Comparison of ENCODE assay signal across 35 cellular contexts in the genomic region with DNA sequence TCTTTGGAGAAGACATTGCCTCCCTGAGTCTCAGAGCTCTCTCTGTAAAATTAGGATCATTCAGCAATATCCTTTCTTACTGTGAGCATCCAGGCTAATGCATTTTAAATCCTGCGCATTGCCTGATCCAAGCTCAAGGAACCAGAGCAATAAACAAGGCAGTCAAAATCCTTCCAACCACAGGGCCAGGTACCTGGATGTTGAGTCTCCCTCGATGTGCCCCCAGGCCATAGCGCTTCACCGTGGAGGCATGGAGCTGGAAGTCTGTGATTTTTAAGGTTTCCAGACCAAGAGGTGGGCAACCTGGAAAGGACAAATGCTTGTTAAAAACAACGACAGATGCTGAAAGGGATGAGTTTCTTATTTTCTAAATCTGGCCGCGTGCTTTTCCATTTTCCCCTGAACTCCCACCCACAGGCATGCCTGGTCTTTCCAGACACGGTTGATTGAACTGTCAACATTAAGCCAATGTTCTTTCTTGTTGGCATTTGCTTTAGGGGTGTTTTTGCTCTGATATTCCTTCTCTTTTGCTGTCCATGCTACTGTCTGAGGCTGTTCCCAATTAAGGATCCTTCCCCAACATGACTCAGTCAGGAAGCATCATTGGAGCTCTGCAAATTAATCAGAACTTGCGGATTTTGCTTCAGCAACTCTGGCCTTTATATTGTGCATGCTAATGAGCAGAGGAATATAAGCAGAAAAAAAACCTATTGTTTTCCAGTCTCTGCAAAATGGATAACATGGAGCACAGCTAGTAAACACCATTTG. TPM values are rescaled to one million over a fixed set of nuclear protein-coding genes. Genes with fewer than 3 reads are reported as not detected.
DNase-seq lines count a peak whose midpoint lies in the region; ATAC-seq, FAIRE-seq and TF ChIP-seq lines count a peak whose summit lies in the region.
"Had no signal": no experiment of that assay in that cellular context is flagged by ENCODE, and none has a peak within 500 bp of the region (broad histone marks: within the 10 kb centered on the region; RNA-seq: fewer than 3 reads in every experiment).

No MANE protein-coding gene starts in this region.

- peaks cover 0 to 6% of the 10 kb centered on the region in 2 donors for H3K4me1 ChIP-seq in kidney (ENCODE audit: control insufficient read depth in 1 of 2, insufficient read depth in 1 of 2, low read depth in 1 of 2, low read length in 2 of 2)
- no peaks in the 10 kb centered on the region for H3K4me1 ChIP-seq in colonic mucosa
- H3K4me1 ChIP-seq: BE2C, SJSA1 had no signal

- intact Hi-C loops in kidney (cut with DNase I) = no loop called here
- intact Hi-C loops in colonic mucosa (cut with DNase I) = no loop called here

- no peak for FAIRE-seq in kidney (lab: Jason Lieb, UNC)
- FAIRE-seq: colon, GM12878, H54, RCC 7860 had no signal

- H3K36me3 ChIP-seq in kidney (ENCODE audit: control insufficient read depth in 1 of 2, insufficient read depth in 2 of 2, low read length in 2 of 2) (no peaks in the 10 kb centered on the region), colonic mucosa (no peaks in the 10 kb centered on the region)
- H3K36me3 ChIP-seq: BE2C, brain microvascular endothelial cell, SJSA1 had no signal

- no peak overlapping the region for H3K27ac ChIP-seq in kidney (ENCODE audit: low read depth in 2 of 2, low read length in 2 of 2)
- no peak overlapping the region for H3K27ac ChIP-seq in colonic mucosa
- H3K27ac ChIP-seq: 22Rv1, brain microvascular endothelial cell, SJSA1 had no signal

- H3K36me3 Mint-ChIP-seq in osteocyte (ENCODE audit: unreplicated experiment) = no peaks in the 10 kb centered on the region
- H3K36me3 Mint-ChIP-seq: naive thymus-derived CD4-positive, alpha-beta T cell; stimulated activated effector memory CD8-positive, alpha-beta T cell treated with anti-CD3 and anti-CD28 coated beads, Interleukin-12 subunit alpha, Interleukin-12 subunit beta, amount 100 ng/mL, for 72 hours had no signal

- H3K9ac ChIP-seq in kidney (ENCODE audit: low read length in 2 of 2) (no peak overlapping the region), colonic mucosa (ENCODE audit: low read depth in 2 of 2, low read length in 2 of 2) (no peak overlapping the region)

- H3K27me3 ChIP-seq in colonic mucosa = no peaks in the 10 kb centered on the region
- H3K27me3 ChIP-seq: BE2C, brain microvascular endothelial cell, heart left ventricle, SJSA1 had no signal

- H3K9me3 ChIP-seq in kidney (ENCODE audit: control insufficient read depth in 1 of 2, low read length in 2 of 2) = no peaks in the 10 kb centered on the region
- H3K9me3 ChIP-seq in colonic mucosa = no peaks in the 10 kb centered on the region
- H3K9me3 ChIP-seq: BE2C, heart left ventricle, SJSA1 had no signal

- H3K4me1 Mint-ChIP-seq in osteocyte (ENCODE audit: unreplicated experiment) = no peaks in the 10 kb centered on the region
- H3K4me1 Mint-ChIP-seq: activated naive CD8-positive, alpha-beta T cell treated with anti-CD3 and anti-CD28 coated beads, Interleukin-2, amount 50 U/mL, for 24 hours; naive thymus-derived CD4-positive, alpha-beta T cell; stimulated activated effector memory CD8-positive, alpha-beta T cell treated with anti-CD3 and anti-CD28 coated beads, Interleukin-12 subunit alpha, Interleukin-12 subunit beta, amount 100 ng/mL, for 72 hours had no signal

- H3K4me3 Mint-ChIP-seq in osteocyte (ENCODE audit: unreplicated experiment) = no peak overlapping the region
- H3K4me3 Mint-ChIP-seq: activated CD8-positive, alpha-beta T cell treated with anti-CD3 and anti-CD28 coated beads, Interleukin-2, amount 10 ng/mL, durations not matched to agents 7 days and 5 days; activated naive CD8-positive, alpha-beta T cell treated with anti-CD3 and anti-CD28 coated beads, Interleukin-2, amount 50 U/mL, for 24 hours; naive thymus-derived CD4-positive, alpha-beta T cell; stimulated activated effector memory CD8-positive, alpha-beta T cell treated with anti-CD3 and anti-CD28 coated beads, Interleukin-12 subunit alpha, Interleukin-12 subunit beta, amount 100 ng/mL, for 72 hours had no signal

- ATAC-seq in GM21723 (IDR thresholded peaks at IDR 0.05; ENCODE audit: unreplicated experiment) = no peak
- ATAC-seq: activated CD4-positive, CD25-positive, alpha-beta regulatory T cell treated with anti-CD3 and anti-CD28 coated beads, Interleukin-2, amount 50 U/mL, for 24 hours; activated CD8-positive, alpha-beta T cell treated with anti-CD3 and anti-CD28 coated beads, Interleukin-2, amount 10 ng/mL, durations not matched to agents 7 days and 5 days; activated naive CD8-positive, alpha-beta T cell treated with anti-CD3 and anti-CD28 coated beads, Interleukin-2, amount 50 U/mL, for 24 hours; GM12878; heart left ventricle; left lobe of liver; naive thymus-derived CD4-positive, alpha-beta T cell; stimulated activated effector memory CD8-positive, alpha-beta T cell treated with anti-CD3 and anti-CD28 coated beads, Interleukin-12 subunit alpha, Interleukin-12 subunit beta, amount 100 ng/mL, for 72 hours had no signal

- H3K9me3 Mint-ChIP-seq in osteocyte (ENCODE audit: unreplicated experiment) = no peaks in the 10 kb centered on the region
- H3K9me3 Mint-ChIP-seq: activated naive CD8-positive, alpha-beta T cell treated with anti-CD3 and anti-CD28 coated beads, Interleukin-2, amount 50 U/mL, for 24 hours; stimulated activated effector memory CD8-positive, alpha-beta T cell treated with anti-CD3 and anti-CD28 coated beads, Interleukin-12 subunit alpha, Interleukin-12 subunit beta, amount 100 ng/mL, for 72 hours had no signal

- DNase-seq in NCI-H2171 treated with DMSO at 0.1 percent for 48 hours (lab: John Stamatoyannopoulos, UW) = peak; percentile 36
- no peak for DNase-seq in NCI-H2171 (lab: John Stamatoyannopoulos, UW)
- peak; percentile 50 for DNase-seq in epidermal melanocyte (ENCODE audit: insufficient read length, low spot score)
- DNase-seq in osteocyte (ENCODE audit: extremely low spot score, unreplicated experiment) = peak; percentile 53
- DNase-seq in kidney = no peak
- no peak for DNase-seq in colonic mucosa
- no peak for DNase-seq in stimulated activated naive CD4-positive, alpha-beta T cell treated with Interleukin-2 at 50 U/mL for 16 hours (lab: John Stamatoyannopoulos, UW)
- DNase-seq: activated CD8-positive, alpha-beta T cell treated with anti-CD3 and anti-CD28 coated beads, Interleukin-2, amount 10 ng/mL, durations not matched to agents 7 days and 5 days; activated effector memory CD4-positive, alpha-beta T cell treated with anti-CD3 and anti-CD28 coated beads, Interleukin-2, amount 50 U/mL, for 16 hours; activated naive CD8-positive, alpha-beta T cell treated with anti-CD3 and anti-CD28 coated beads, Interleukin-2, amount 50 U/mL, for 24 hours; activated T-cell treated with anti-CD3 and anti-CD28 coated beads for 4 hours; BE2C; brain microvascular endothelial cell; COR-L47; heart left ventricle; Karpas-422; mesendoderm; naive thymus-derived CD4-positive, alpha-beta T cell; NCI-H1436 treated with DMSO at 0.1 percent for 48 hours; NCI-H526 treated with DMSO at 0.1 percent for 48 hours; nucleus accumbens; retina; stimulated activated CD4-positive, alpha-beta T cell treated with anti-CD3 and anti-CD28 coated beads, Interleukin-2, amount 100 ng/mL, for 48 hours; T-helper 1 cell; trophoblast cell had no signal

- H3K4me3 ChIP-seq in kidney (ENCODE audit: low read length in 2 of 2) (no peak overlapping the region), colonic mucosa (no peak overlapping the region)
- H3K4me3 ChIP-seq: GM12878, heart left ventricle, SJSA1 had no signal

- TF ChIP-seq CTCF in osteocyte (IDR thresholded peaks at IDR 0.05) (no peak), kidney (IDR thresholded peaks at IDR 0.05; ENCODE audit: borderline replicate concordance, extremely low read depth, insufficient read depth) (no peak), colonic mucosa (IDR thresholded peaks at IDR 0.05) (no peak)

- H3K27ac Mint-ChIP-seq in osteocyte (ENCODE audit: unreplicated experiment) = no peak overlapping the region
- H3K27ac Mint-ChIP-seq: activated CD8-positive, alpha-beta T cell treated with anti-CD3 and anti-CD28 coated beads, Interleukin-2, amount 10 ng/mL, durations not matched to agents 7 days and 5 days; activated naive CD8-positive, alpha-beta T cell treated with anti-CD3 and anti-CD28 coated beads, Interleukin-2, amount 50 U/mL, for 24 hours; naive thymus-derived CD4-positive, alpha-beta T cell; stimulated activated effector memory CD8-positive, alpha-beta T cell treated with anti-CD3 and anti-CD28 coated beads, Interleukin-12 subunit alpha, Interleukin-12 subunit beta, amount 100 ng/mL, for 72 hours had no signal

- no peaks in the 10 kb centered on the region for H3K27me3 Mint-ChIP-seq in osteocyte (ENCODE audit: unreplicated experiment)

RNA-seq across cellular contexts. Expression of gene CPXM2, which starts 29.0 kb away (rescaled TPM):
- total RNA-seq in osteocyte (not detected in 2 replicates), kidney (18.1 TPM), colonic mucosa (10 to 100 TPM in 1 of 2 donors, 1 to 10 TPM in 1; 5.8 to 12.9 TPM)
- 18.5 TPM for polyA plus RNA-seq in kidney (ENCODE audit: insufficient read depth, low read depth, low replicate concordance)
- total RNA-seq: activated CD8-positive, alpha-beta T cell treated with anti-CD3 and anti-CD28 coated beads, Interleukin-2, amount 10 ng/mL, durations not matched to agents 7 days and 5 days; naive thymus-derived CD4-positive, alpha-beta T cell; SJSA1 had no signal
- polyA plus RNA-seq: naive thymus-derived CD4-positive, alpha-beta T cell had no signal

Comparison
In these comparisons a context has a peak if more than half of its experiments do, and no peak if none do; other contexts are left out.
1. DNase-seq: peak in NCI-H2171 treated with DMSO at 0.1 percent for 48 hours (single experiment), epidermal melanocyte (single experiment) and osteocyte (single experiment); none in NCI-H2171 (single experiment), kidney (single experiment), colonic mucosa (single experiment) and stimulated activated naive CD4-positive, alpha-beta T cell treated with Interleukin-2 at 50 U/mL for 16 hours (single experiment).